Comparison of ENCODE assay signal across 2 cellular contexts in genomic region chr11:96095884-96096301, GRCh38.
TF ChIP-seq lines count a peak whose summit lies in the region.

No MANE protein-coding gene starts in this region.

TF ChIP-seq in liver, 16 proteins besides CTCF, POLR2A, EP300 and RAD21 (continued from another document):
- TF ChIP-seq REST (IDR thresholded peaks at IDR 0.05) (no peak), YY1 (IDR thresholded peaks at IDR 0.05) (no peak)

TF ChIP-seq in HepG2, 621 proteins besides CTCF, POLR2A, EP300 and RAD21 (continued from another document):
- no peak for TF ChIP-seq MNT (IDR thresholded peaks at IDR 0.05)
- no peak for TF ChIP-seq ZBTB14 (CRISPR knock-in tag; IDR thresholded peaks at IDR 0.05)
- no peak for TF ChIP-seq NR3C1 (CRISPR knock-in tag; IDR thresholded peaks at IDR 0.05)
- TF ChIP-seq NFKBIZ (CRISPR knock-in tag; IDR thresholded peaks at IDR 0.05) = no peak
- TF ChIP-seq HMGXB4 (CRISPR knock-in tag; IDR thresholded peaks at IDR 0.05; ENCODE audit: borderline replicate concordance in 1 of 2, low read depth in 1 of 2) = no peak
- TF ChIP-seq CERS6 (CRISPR knock-in tag; IDR thresholded peaks at IDR 0.05) = no peak
- TF ChIP-seq YEATS2 (CRISPR knock-in tag; IDR thresholded peaks at IDR 0.05; ENCODE audit: borderline replicate concordance) = no peak
- no peak for TF ChIP-seq FOXK1 (CRISPR knock-in tag; IDR thresholded peaks at IDR 0.05; ENCODE audit: borderline replicate concordance, low read depth)
- TF ChIP-seq HNRNPK (IDR thresholded peaks at IDR 0.05; ENCODE audit: low read depth, low read length, poor library complexity, severe bottlenecking) = no peak
- TF ChIP-seq ATRX (CRISPR knock-in tag; IDR thresholded peaks at IDR 0.05; ENCODE audit: borderline replicate concordance) = no peak
- TF ChIP-seq TGIF2 (CRISPR knock-in tag; IDR thresholded peaks at IDR 0.05) = no peak
- TF ChIP-seq ZNF44 (CRISPR knock-in tag; IDR thresholded peaks at IDR 0.05) = no peak
